Comparison of ENCODE assay signal across 9 cellular contexts in genomic region chrX:130091976-130092522, GRCh38. TPM values are rescaled to one million over a fixed set of nuclear protein-coding genes. Genes with fewer than 3 reads are reported as not detected.
DNase-seq lines count a peak whose midpoint lies in the region; ATAC-seq, FAIRE-seq and TF ChIP-seq lines count a peak whose summit lies in the region.
"Had no signal": no experiment of that assay in that cellular context is flagged by ENCODE, and none has a peak within 500 bp of the region (broad histone marks: within the 10 kb centered on the region; RNA-seq: fewer than 3 reads in every experiment).

No MANE protein-coding gene starts in this region.

- peaks cover 9% of the 10 kb centered on the region for H3K4me1 ChIP-seq in keratinocyte (ENCODE audit: control insufficient read depth, extremely low read depth, insufficient read depth, low read length)

- CTCF ChIA-PET in HEK293T (lab: Yijun Ruan, JAX), result no interaction called here

- H3K4me3 ChIP-seq in keratinocyte (ENCODE audit: control insufficient read depth in 2 of 3, extremely low read depth in 1 of 3, insufficient read depth in 2 of 3, low read depth in 1 of 3, low read length in 3 of 3), result no peak overlapping the region

- H3K9ac ChIP-seq in keratinocyte (ENCODE audit: control insufficient read depth, extremely low read depth, insufficient read depth, low read length), result no peak overlapping the region

- no peak overlapping the region for H3K4me2 ChIP-seq in keratinocyte (ENCODE audit: control insufficient read depth, extremely low read depth, insufficient read depth, low read depth, low read length)

- H3K36me3 ChIP-seq in keratinocyte (ENCODE audit: control insufficient read depth in 2 of 2, extremely low read depth in 1 of 2, insufficient read depth in 2 of 2, low read length in 2 of 2), result no peaks in the 10 kb centered on the region

- ATAC-seq in GM18505 (IDR thresholded peaks at IDR 0.05; ENCODE audit: unreplicated experiment) (peak; percentile 96), HG02623 (IDR thresholded peaks at IDR 0.05; ENCODE audit: unreplicated experiment) (peak; percentile 99)

- H3K9me3 ChIP-seq in keratinocyte (ENCODE audit: control insufficient read depth, low read depth, low read length), result no peaks in the 10 kb centered on the region

- no peak for FAIRE-seq in keratinocyte (lab: Jason Lieb, UNC)

- POLR2A ChIA-PET in HEK293T (lab: Yijun Ruan, JAX), result no interaction called here

- DNase-seq in NCI-H510A (lab: John Stamatoyannopoulos, UW), result peak; percentile 58
- peak; percentile 72 for DNase-seq in activated CD8-positive, alpha-beta memory T cell treated with anti-CD3 and anti-CD28 coated beads, Interleukin-2, amount 50 U/mL, for 1 hour (ENCODE audit: extremely low read depth)
- DNase-seq in keratinocyte (ENCODE audit: low read depth, low spot score), result no peak
- peak; percentile 41 to 74 for DNase-seq in stimulated activated CD8-positive, alpha-beta memory T cell treated with anti-CD3 and anti-CD28 coated beads, Interleukin-4, amount 100 ng/mL, for 4 hours (ENCODE audit: low read depth in 2 of 2, low spot score in 1 of 2)
- DNase-seq in HEK293T (ENCODE audit: extremely low spot score), result no peak
- DNase-seq in NCI-H446 treated with DMSO at 0.1 percent for 48 hours (lab: John Stamatoyannopoulos, UW), result no peak

- H3K79me2 ChIP-seq in keratinocyte (ENCODE audit: control insufficient read depth, insufficient read depth, low read length), result peaks cover 43% of the 10 kb centered on the region

- no peak overlapping the region for H2AFZ ChIP-seq in keratinocyte (ENCODE audit: control insufficient read depth, low read length)

- H3K9me1 ChIP-seq in keratinocyte (ENCODE audit: control insufficient read depth, extremely low read depth, insufficient read depth, low read length), result no peaks in the 10 kb centered on the region

- peak; percentile 65 for TF ChIP-seq POLR2A in GM18505 (IDR thresholded peaks at IDR 0.05; ENCODE audit: borderline replicate concordance, extremely low read depth, insufficient read depth, insufficient read length)

- H4K20me1 ChIP-seq in keratinocyte (ENCODE audit: control insufficient read depth, extremely low read depth, insufficient read depth, low read length), result peaks cover 3% of the 10 kb centered on the region

- dilution Hi-C loops in keratinocyte (cut with MboI; ENCODE audit: extremely low pct_ligation_motif_present, low sequenced_read_pairs), result no loop called here

- peak in 2 of 3 experiments; percentile 2 to 44 for TF ChIP-seq CTCF in keratinocyte (optimal IDR thresholded peaks at IDR 0.05 in 1 of 3, IDR thresholded peaks at IDR 0.05 in 1 of 3, conservative IDR thresholded peaks at IDR 0.05 in 1 of 3; ENCODE audit: extremely low read depth in 1 of 3, insufficient read depth in 2 of 3, low read length in 3 of 3)

- no peak overlapping the region for H3K27ac ChIP-seq in keratinocyte (ENCODE audit: control insufficient read depth, insufficient read depth, low read length)

- H3K27me3 ChIP-seq in keratinocyte (ENCODE audit: control insufficient read depth, extremely low read depth, insufficient read depth, low read length), result no peaks in the 10 kb centered on the region

TF ChIP-seq in HEK293T, 16 proteins besides CTCF, POLR2A, EP300 and RAD21:
- no peak for TF ChIP-seq HDGF (IDR thresholded peaks at IDR 0.05; ENCODE audit: borderline replicate concordance)
- no peak for TF ChIP-seq SP1 (IDR thresholded peaks at IDR 0.05)
- TF ChIP-seq CTBP1 (IDR thresholded peaks at IDR 0.05; ENCODE audit: borderline replicate concordance), result no peak
- TF ChIP-seq ZNF384 (IDR thresholded peaks at IDR 0.05), result no peak
- TF ChIP-seq FOXM1 (IDR thresholded peaks at IDR 0.05; ENCODE audit: borderline replicate concordance), result no peak
- TF ChIP-seq FOXK2 (IDR thresholded peaks at IDR 0.05), result no peak
- no peak for TF ChIP-seq LEF1 (IDR thresholded peaks at IDR 0.05; ENCODE audit: borderline replicate concordance)
- TF ChIP-seq PKNOX1 (IDR thresholded peaks at IDR 0.05), result no peak
- no peak for TF ChIP-seq FOXA1 (IDR thresholded peaks at IDR 0.05)
- no peak for TF ChIP-seq ELF4 (IDR thresholded peaks at IDR 0.05)

RNA-seq across cellular contexts. Expression of gene ELF4, which starts 18.2 kb away (rescaled TPM):
- 13.7 to 25.6 TPM (median 17.6 TPM) in 3 replicates for polyA plus RNA-seq in keratinocyte
- 7.0 TPM for polyA plus RNA-seq in keratinocyte (2011; ENCODE audit: low read depth)
- 23.9 and 24.1 TPM in 2 replicates for polyA plus RNA-seq in keratinocyte (2011; cell fraction: cytosol; rRNA removed)
- polyA plus RNA-seq in keratinocyte (2011; cell fraction: nucleus; rRNA removed), result 22.7 and 22.9 TPM in 2 replicates
- polyA plus RNA-seq in keratinocyte (2012; ENCODE audit: low replicate concordance), result 10.3 and 21.4 TPM in 2 replicates
- 25.5 to 69.4 TPM (median 32.9 TPM) in 3 replicates for polyA minus RNA-seq in keratinocyte
- 24.9 TPM for polyA minus RNA-seq in keratinocyte (2011; cell fraction: cytosol; rRNA and poly(A)+ RNA removed)
- polyA minus RNA-seq in keratinocyte (2011; cell fraction: nucleus; rRNA and poly(A)+ RNA removed), result 15.6 and 23.7 TPM in 2 replicates
- polyA plus RNA-seq: neural cell had no signal

Comparison
In these comparisons a context has a peak if more than half of its experiments do, and no peak if none do; other contexts are left out.
1. DNase-seq: peak in NCI-H510A (single experiment), activated CD8-positive, alpha-beta memory T cell treated with anti-CD3 and anti-CD28 coated beads, Interleukin-2, amount 50 U/mL, for 1 hour (single experiment) and stimulated activated CD8-positive, alpha-beta memory T cell treated with anti-CD3 and anti-CD28 coated beads, Interleukin-4, amount 100 ng/mL, for 4 hours (2 of 2); none in keratinocyte (single experiment), HEK293T (single experiment) and NCI-H446 treated with DMSO at 0.1 percent for 48 hours (single experiment).